ENCODE assay signal across 8 cellular contexts in genomic region chr6:108848116-108848868, GRCh38. TPM values are rescaled to one million over a fixed set of nuclear protein-coding genes. Genes with fewer than 3 reads are reported as not detected.
DNase-seq lines count a peak whose midpoint lies in the region; ATAC-seq and TF ChIP-seq lines count a peak whose summit lies in the region.

ARMC2 (plus strand) TSS chr6:108848422; CDS start chr6:108854268, 5,846 bp downstream.

- peaks cover 34% of the 10 kb centered on the region for H3K4me1 ChIP-seq in adipocyte (ENCODE audit: control insufficient read depth, insufficient read depth, low read length)
- H3K4me1 ChIP-seq in heart left ventricle = peaks cover 0 to 58% (median 29%) of the 10 kb centered on the region in 12 donors
- peaks cover 0 to 22% (median 15%) of the 10 kb centered on the region in 4 donors for H3K4me1 ChIP-seq in transverse colon

- 0 to 1% (median 0%) methylated on average over 17 to 61 of the region's 61 CpGs for WGBS in heart left ventricle, 4 donors
- WGBS in transverse colon (ENCODE audit: low coverage in 1 of 2), 2 donors = 0 to 20% methylated on average over 1 to 42 of the region's 61 CpGs

- H3K27me3 ChIP-seq in adipocyte (replicated peaks; ENCODE audit: control insufficient read depth, insufficient read depth, low read length) = no peaks in the 10 kb centered on the region
- H3K27me3 ChIP-seq in heart left ventricle = no peaks in the 10 kb centered on the region
- H3K27me3 ChIP-seq in transverse colon = no peaks in the 10 kb centered on the region

- TF ChIP-seq CTCF in GM10266 (IDR thresholded peaks at IDR 0.05; ENCODE audit: control insufficient read depth, insufficient read depth, low read depth, missing control alignments) = no peak
- TF ChIP-seq CTCF in heart left ventricle (IDR thresholded peaks at IDR 0.05) = peak in 2 of 12 donors; percentile 10 to 14
- TF ChIP-seq CTCF in transverse colon (IDR thresholded peaks at IDR 0.05) = no peak

- in situ Hi-C loops in transverse colon (cut with MboI; ENCODE audit: low pct_ligation_motif_present in 1 of 4, low pct_unique_long_range_greater_than_20kb in 1 of 4, low sequenced_read_pairs in 3 of 4) = loop anchor here in 2 of 4 donors (25.0 kb wide), 2 partner anchors 214 to 311 kb away; no protein-coding TSS in a partner anchor

- H3K4me3 ChIP-seq in adipocyte (ENCODE audit: low read length) = peak within 1 kb of the TSS; percentile 94
- peak within 1 kb of the TSS; percentile 59 to 92 (median 76) for H3K4me3 ChIP-seq in heart left ventricle
- H3K4me3 ChIP-seq in transverse colon = peak within 1 kb of the TSS; percentile 36 to 57 (median 52)

- TF ChIP-seq POLR2A in heart left ventricle (IDR thresholded peaks at IDR 0.05) = peak; percentile 66
- TF ChIP-seq POLR2A in transverse colon (IDR thresholded peaks at IDR 0.05) = peak; percentile 62

- H3K27ac ChIP-seq in heart left ventricle = peak within 1 kb of the TSS; percentile 66 to 94 (median 88)
- peak within 1 kb of the TSS; percentile 65 to 84 (median 80) for H3K27ac ChIP-seq in transverse colon

- H3K36me3 ChIP-seq in adipocyte (ENCODE audit: control insufficient read depth, insufficient read depth, low read length, severe bottlenecking) (no peaks in the 10 kb centered on the region), heart left ventricle (no peaks in the 10 kb centered on the region), transverse colon (no peaks in the 10 kb centered on the region)

- DNase-seq in GM10266 (ENCODE audit: extremely low spot score) (peak; percentile 92), NCI-H1105 treated with DMSO at 0.1 percent for 48 hours (lab: John Stamatoyannopoulos, UW) (peak; percentile 86), SW 1271 (lab: John Stamatoyannopoulos, UW) (peak; percentile 50 to 85), adipocyte (ENCODE audit: low read depth) (peak; percentile 96), heart left ventricle (peak; percentile 94 to 99 (median 96)), pons (ENCODE audit: low spot score) (peak; percentile 89), transverse colon (peak; percentile 95)

- intact Hi-C loops in heart left ventricle (cut with DNase I) = loop anchor here in 5 of 10 donors (2.0 to 10.0 kb wide), 7 partner anchors 44 to 534 kb away; partner anchors contain the start of gene CD164 (in 1 of the 5)
- intact Hi-C loops in transverse colon (cut with DNase I; ENCODE audit: low total_unique reads) = no loop called here

- ATAC-seq in HG02678 (IDR thresholded peaks at IDR 0.05; ENCODE audit: unreplicated experiment) = peak; percentile 98
- ATAC-seq in heart left ventricle = peak; percentile 95 to 98 (median 96)

- TF ChIP-seq EP300 in transverse colon (IDR thresholded peaks at IDR 0.05; ENCODE audit: low read depth) = no peak

- H3K9me3 ChIP-seq in adipocyte (ENCODE audit: control insufficient read depth, low read length) (no peaks in the 10 kb centered on the region), heart left ventricle (no peaks in the 10 kb centered on the region), transverse colon (no peaks in the 10 kb centered on the region)

- H3K9ac ChIP-seq in adipocyte (ENCODE audit: low read length) = peak within 1 kb of the TSS; percentile 94

RNA-seq across cellular contexts. Expression of gene ARMC2, which starts in this region (rescaled TPM):
- total RNA-seq in heart left ventricle = 10 to 100 TPM in 5 of 9 donors, 1 to 10 TPM in 4; 5.7 to 18.0 (median 10.2) TPM
- 1 to 10 TPM; 3.1 to 4.9 TPM for polyA plus RNA-seq in heart left ventricle
- total RNA-seq in transverse colon = 1 to 10 TPM; 2.0 to 7.5 (median 3.0) TPM

Comparison
In these comparisons a context has a peak if more than half of its experiments do, and no peak if none do; other contexts are left out.
1. Peak in every context shown above with its lines: DNase-seq, ATAC-seq, H3K4me3 ChIP-seq and H3K27ac ChIP-seq.